1 cellular context compared by ENCODE assay signal in the genomic region with DNA sequence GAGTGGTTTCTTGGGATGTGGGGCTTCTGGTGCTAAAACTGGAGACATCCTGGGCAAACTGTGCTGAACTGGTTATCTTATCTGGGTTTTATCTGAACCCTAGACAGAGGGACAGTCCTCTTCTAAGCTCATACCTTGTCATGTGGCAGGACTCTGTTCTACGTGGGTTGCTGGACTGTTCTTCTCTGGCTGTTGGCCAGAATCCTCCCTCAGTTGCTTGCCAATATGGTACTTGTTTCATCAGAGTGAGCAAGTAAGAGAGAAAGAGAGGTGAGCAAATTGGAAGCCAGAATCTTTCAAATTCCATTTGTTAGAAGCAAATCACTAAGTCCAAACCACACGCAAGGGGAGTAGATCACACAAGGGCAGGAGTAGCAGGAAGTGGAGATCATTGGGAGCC.
TF ChIP-seq lines count a peak whose summit lies in the region.

No MANE protein-coding gene starts in this region.

TF ChIP-seq in K562, 482 proteins besides CTCF, POLR2A, EP300 and RAD21:
- TF ChIP-seq SETDB1 (IDR thresholded peaks at IDR 0.05; ENCODE audit: low read length) = no peak
- peak; percentile 40; the same call in 1 of the 2 replicates for TF ChIP-seq NFIC (IDR thresholded peaks at IDR 0.05)
- no peak for TF ChIP-seq POLR3A (IDR thresholded peaks at IDR 0.05; ENCODE audit: borderline replicate concordance, extremely low read depth, insufficient read depth, insufficient read length)
- no peak for TF ChIP-seq RFX7 (CRISPR knock-in tag; IDR thresholded peaks at IDR 0.05)
- TF ChIP-seq, protein P1, sequence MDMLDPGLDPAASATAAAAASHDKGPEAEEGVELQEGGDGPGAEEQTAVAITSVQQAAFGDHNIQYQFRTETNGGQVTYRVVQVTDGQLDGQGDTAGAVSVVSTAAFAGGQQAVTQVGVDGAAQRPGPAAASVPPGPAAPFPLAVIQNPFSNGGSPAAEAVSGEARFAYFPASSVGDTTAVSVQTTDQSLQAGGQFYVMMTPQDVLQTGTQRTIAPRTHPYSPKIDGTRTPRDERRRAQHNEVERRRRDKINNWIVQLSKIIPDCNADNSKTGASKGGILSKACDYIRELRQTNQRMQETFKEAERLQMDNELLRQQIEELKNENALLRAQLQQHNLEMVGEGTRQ (CRISPR knock-in tag; IDR thresholded peaks at IDR 0.05) = no peak
TF ChIP-seq in K562: peak in this region for 1.
